ENCODE assay signal across 15 cellular contexts in the genomic region with DNA sequence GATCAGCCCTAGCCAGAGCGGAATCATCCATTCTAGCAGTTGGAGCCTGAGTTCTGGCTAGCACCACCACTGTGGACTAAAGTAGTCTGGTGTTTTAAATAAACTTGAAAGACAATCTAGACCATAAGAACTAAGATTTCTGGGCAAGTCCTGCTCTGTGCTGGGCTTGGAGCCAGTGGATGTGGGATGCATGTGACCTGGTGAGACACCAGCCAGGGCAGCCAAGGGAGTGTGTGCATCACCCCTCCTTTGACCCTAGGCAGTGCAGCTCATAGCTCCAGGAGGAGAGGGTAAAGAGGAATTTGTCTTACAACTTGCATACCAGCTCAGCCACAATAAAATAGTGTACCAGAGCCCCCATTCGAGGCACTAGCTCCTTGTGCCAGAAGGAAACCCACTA. TPM values are rescaled to one million over a fixed set of nuclear protein-coding genes. Genes with fewer than 3 reads are reported as not detected.
A peak's percentile ranks its signal among the peaks of the same experiment; 100 is the strongest.
DNase-seq lines count a peak whose midpoint lies in the region; ATAC-seq and TF ChIP-seq lines count a peak whose summit lies in the region.
"Had no signal": no experiment of that assay in that cellular context is flagged by ENCODE, and none has a peak within 500 bp of the region (broad histone marks: within the 10 kb centered on the region; RNA-seq: fewer than 3 reads in every experiment).

No MANE protein-coding gene starts in this region.

- peak; percentile 91 for DNase-seq in EH (ENCODE audit: low read depth)
- peak; percentile 92 for DNase-seq in fibroblast of the aortic adventitia (ENCODE audit: low read depth)
- DNase-seq in sciatic nerve (ENCODE audit: low spot score): no peak
- DNase-seq in T-helper 9 cell: no peak
- DNase-seq in esophagus squamous epithelium (lab: John Stamatoyannopoulos, UW): no peak
- DNase-seq in NCI-H146 treated with DMSO at 0.1 percent for 48 hours (lab: John Stamatoyannopoulos, UW; ENCODE audit: unreplicated experiment): no peak
- DNase-seq: activated CD4-positive, alpha-beta T cell treated with anti-CD3 and anti-CD28 coated beads, Interleukin-2, amount 10 ng/mL, durations not matched to agents 7 days and 5 days; activated gamma-delta T cell; CD8-positive, alpha-beta T cell; NCI-H1048; NCI-H510A treated with DMSO at 0.1 percent for 48 hours had no signal

- no peak overlapping the region for H3K27ac ChIP-seq in esophagus squamous epithelium
- H3K27ac ChIP-seq: gastroesophageal sphincter had no signal

- 57 to 75% methylated on average over 1 to 2 of the region's 2 CpGs for WGBS in esophagus squamous epithelium, 2 donors

- intact Hi-C loops in sciatic nerve (cut with DNase I): no loop called here
- intact Hi-C loops in esophagus squamous epithelium (cut with DNase I): no loop called here

- peak; percentile 83 for ATAC-seq in SK-N-SH treated with all-trans-retinoic acid at 6 μM for 48 hours
- peak; percentile 66 for ATAC-seq in sciatic nerve
- ATAC-seq in HG03108 (IDR thresholded peaks at IDR 0.05; ENCODE audit: unreplicated experiment): no peak
- ATAC-seq: CD8-positive, alpha-beta T cell; gastroesophageal sphincter; left lobe of liver had no signal

- no peak for TF ChIP-seq POLR2A in esophagus squamous epithelium (IDR thresholded peaks at IDR 0.05)

- no peak for TF ChIP-seq CTCF in fibroblast of the aortic adventitia (IDR thresholded peaks at IDR 0.05; ENCODE audit: insufficient read depth, low read length)
- TF ChIP-seq CTCF in esophagus squamous epithelium (IDR thresholded peaks at IDR 0.05): no peak

- no peaks in the 10 kb centered on the region for H3K4me1 ChIP-seq in esophagus squamous epithelium
- H3K4me1 ChIP-seq: gastroesophageal sphincter had no signal

- no peaks in the 10 kb centered on the region for H3K27me3 ChIP-seq in esophagus squamous epithelium
- H3K27me3 ChIP-seq: gastroesophageal sphincter had no signal

- H3K9me3 ChIP-seq in esophagus squamous epithelium: no peaks in the 10 kb centered on the region
- H3K9me3 ChIP-seq: gastroesophageal sphincter had no signal

- no peak overlapping the region for H3K4me3 ChIP-seq in fibroblast of the aortic adventitia (ENCODE audit: low read depth, low read length)
- H3K4me3 ChIP-seq in esophagus squamous epithelium: no peak overlapping the region
- H3K4me3 ChIP-seq: gastroesophageal sphincter had no signal

- H3K36me3 ChIP-seq in esophagus squamous epithelium: no peaks in the 10 kb centered on the region
- H3K36me3 ChIP-seq: gastroesophageal sphincter had no signal

TF ChIP-seq in SK-N-SH treated with all-trans-retinoic acid at 6 μM for 48 hours, 23 proteins besides CTCF, POLR2A, EP300 and RAD21:
- TF ChIP-seq ISL1 (CRISPR knock-in tag; IDR thresholded peaks at IDR 0.05): no peak
- TF ChIP-seq GLIS3 (CRISPR knock-in tag; IDR thresholded peaks at IDR 0.05): no peak
- TF ChIP-seq ARNTL (CRISPR knock-in tag; IDR thresholded peaks at IDR 0.05; ENCODE audit: borderline replicate concordance, low read depth): no peak
- no peak for TF ChIP-seq ZFP3 (CRISPR knock-in tag; IDR thresholded peaks at IDR 0.05)
- no peak for TF ChIP-seq ZC3H10 (CRISPR knock-in tag; IDR thresholded peaks at IDR 0.05)
- no peak for TF ChIP-seq ESRRG (CRISPR knock-in tag; IDR thresholded peaks at IDR 0.05)
- TF ChIP-seq, protein P1, sequence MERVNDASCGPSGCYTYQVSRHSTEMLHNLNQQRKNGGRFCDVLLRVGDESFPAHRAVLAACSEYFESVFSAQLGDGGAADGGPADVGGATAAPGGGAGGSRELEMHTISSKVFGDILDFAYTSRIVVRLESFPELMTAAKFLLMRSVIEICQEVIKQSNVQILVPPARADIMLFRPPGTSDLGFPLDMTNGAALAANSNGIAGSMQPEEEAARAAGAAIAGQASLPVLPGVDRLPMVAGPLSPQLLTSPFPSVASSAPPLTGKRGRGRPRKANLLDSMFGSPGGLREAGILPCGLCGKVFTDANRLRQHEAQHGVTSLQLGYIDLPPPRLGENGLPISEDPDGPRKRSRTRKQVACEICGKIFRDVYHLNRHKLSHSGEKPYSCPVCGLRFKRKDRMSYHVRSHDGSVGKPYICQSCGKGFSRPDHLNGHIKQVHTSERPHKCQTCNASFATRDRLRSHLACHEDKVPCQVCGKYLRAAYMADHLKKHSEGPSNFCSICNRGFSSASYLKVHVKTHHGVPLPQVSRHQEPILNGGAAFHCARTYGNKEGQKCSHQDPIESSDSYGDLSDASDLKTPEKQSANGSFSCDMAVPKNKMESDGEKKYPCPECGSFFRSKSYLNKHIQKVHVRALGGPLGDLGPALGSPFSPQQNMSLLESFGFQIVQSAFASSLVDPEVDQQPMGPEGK (CRISPR knock-in tag; IDR thresholded peaks at IDR 0.05; ENCODE audit: borderline replicate concordance): no peak
- no peak for TF ChIP-seq PPARA (CRISPR knock-in tag; IDR thresholded peaks at IDR 0.05; ENCODE audit: borderline replicate concordance)
- no peak for TF ChIP-seq SNAI2 (CRISPR knock-in tag; IDR thresholded peaks at IDR 0.05)

RNA-seq across cellular contexts. Expression of a gene that starts 21.0 kb away (rescaled TPM):
- total RNA-seq in fibroblast of the aortic adventitia (ENCODE audit: low replicate concordance) (167 and 301 TPM in 2 replicates), sciatic nerve (74.1 TPM), esophagus squamous epithelium (10 to 100 TPM in 1 of 4 donors, 1 to 10 TPM in 2, under 1 TPM in 1; 0.83 to 28.0 (median 3.0) TPM)
- total RNA-seq: activated CD4-positive, alpha-beta T cell treated with anti-CD3 and anti-CD28 coated beads, Interleukin-2, amount 10 ng/mL, durations not matched to agents 7 days and 5 days; CD8-positive, alpha-beta T cell had no signal

RNA-seq across cellular contexts. Expression of a gene that starts 57.1 kb away (rescaled TPM):
- total RNA-seq in fibroblast of the aortic adventitia (ENCODE audit: low replicate concordance) (1.1 and 3.1 TPM in 2 replicates), sciatic nerve (8.8 TPM), esophagus squamous epithelium (under 1 TPM in 2 of 4 donors, not detected in 2; 0.47 to 0.57 TPM)
- total RNA-seq: activated CD4-positive, alpha-beta T cell treated with anti-CD3 and anti-CD28 coated beads, Interleukin-2, amount 10 ng/mL, durations not matched to agents 7 days and 5 days; CD8-positive, alpha-beta T cell had no signal

Comparison
In these comparisons a context has a peak if more than half of its experiments do, and no peak if none do; other contexts are left out.
1. DNase-seq: peak in EH (single experiment) and fibroblast of the aortic adventitia (single experiment); none in sciatic nerve (single experiment), T-helper 9 cell (single experiment), esophagus squamous epithelium (single experiment) and NCI-H146 treated with DMSO at 0.1 percent for 48 hours (single experiment).